2 cellular contexts compared by ENCODE assay signal in genomic region chr21:32770514-32771133, GRCh38.
TF ChIP-seq lines count a peak whose summit lies in the region.

No MANE protein-coding gene starts in this region.

TF ChIP-seq in HCT116, 20 proteins besides CTCF, POLR2A, EP300 and RAD21:
- TF ChIP-seq EGR1 (IDR thresholded peaks at IDR 0.05; ENCODE audit: low read depth) (no peak), ZFX (IDR thresholded peaks at IDR 0.05) (no peak), ELF1 (IDR thresholded peaks at IDR 0.05; ENCODE audit: borderline replicate concordance, low read depth) (no peak)

TF ChIP-seq in H1, 55 proteins besides CTCF, POLR2A, EP300 and RAD21:
- TF ChIP-seq KDM4A (IDR thresholded peaks at IDR 0.05; ENCODE audit: low read depth, low read length, severe bottlenecking) (peak; percentile 2), TAF1 (IDR thresholded peaks at IDR 0.05; ENCODE audit: low read depth, low read length) (0 out of 2 replicates have a peak, but pooled peaks have one; percentile 25), CHD1 (IDR thresholded peaks at IDR 0.05; ENCODE audit: low read depth, low read length) (no peak), TEAD4 (IDR thresholded peaks at IDR 0.05; ENCODE audit: low read depth, low read length) (no peak), TCF12 (IDR thresholded peaks at IDR 0.05; ENCODE audit: low read depth, low read length) (no peak), GTF2F1 (IDR thresholded peaks at IDR 0.05; ENCODE audit: borderline replicate concordance, low read depth, low read length) (no peak), CHD2 (IDR thresholded peaks at IDR 0.05; ENCODE audit: low read length) (no peak), MAX (IDR thresholded peaks at IDR 0.05) (0 out of 2 replicates have a peak, but pooled peaks have one; percentile 25), HDAC2 (IDR thresholded peaks at IDR 0.05; ENCODE audit: borderline replicate concordance in 1 of 2, low read depth in 2 of 2, low read length in 2 of 2) (no peak), MAFK (IDR thresholded peaks at IDR 0.05; ENCODE audit: low read depth, low read length) (no peak), EZH2 (IDR thresholded peaks at IDR 0.05; ENCODE audit: low read depth, low read length, severe bottlenecking) (no peak), POLR2AphosphoS5 (IDR thresholded peaks at IDR 0.05; ENCODE audit: low read depth, low read length) (peak; percentile 17; the same call in 1 of the 2 replicates), KDM1A (IDR thresholded peaks at IDR 0.05; ENCODE audit: borderline replicate concordance, low read length) (peak; percentile 10; the same call in 1 of the 2 replicates), JUN (IDR thresholded peaks at IDR 0.05; ENCODE audit: low read depth, low read length) (no peak)
- TF ChIP-seq, protein P1, sequence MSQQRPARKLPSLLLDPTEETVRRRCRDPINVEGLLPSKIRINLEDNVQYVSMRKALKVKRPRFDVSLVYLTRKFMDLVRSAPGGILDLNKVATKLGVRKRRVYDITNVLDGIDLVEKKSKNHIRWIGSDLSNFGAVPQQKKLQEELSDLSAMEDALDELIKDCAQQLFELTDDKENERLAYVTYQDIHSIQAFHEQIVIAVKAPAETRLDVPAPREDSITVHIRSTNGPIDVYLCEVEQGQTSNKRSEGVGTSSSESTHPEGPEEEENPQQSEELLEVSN (IDR thresholded peaks at IDR 0.05), result no peak
